ENCODE assay signal across 15 cellular contexts in genomic region chr1:163471766-163472165, GRCh38.
DNase-seq lines count a peak whose midpoint lies in the region; ATAC-seq and TF ChIP-seq lines count a peak whose summit lies in the region.
"Had no signal": no experiment of that assay in that cellular context is flagged by ENCODE, and none has a peak within 500 bp of the region (broad histone marks: within the 10 kb centered on the region; RNA-seq: fewer than 3 reads in every experiment).

No MANE protein-coding gene starts in this region.

- no peak overlapping the region for H2BK120ac ChIP-seq in mesenchymal stem cell (ENCODE audit: low read depth, low read length)

- intact Hi-C loops in colonic mucosa (cut with DNase I): no loop called here

- peak overlapping the region; percentile 69 for H3K4me2 ChIP-seq in mesenchymal stem cell (ENCODE audit: low read length, poor library complexity, severe bottlenecking)
- H3K4me2 ChIP-seq: GM23338 had no signal

- no peak overlapping the region for H2BK12ac ChIP-seq in mesenchymal stem cell (ENCODE audit: low read length in 2 of 2)

- H3K4me3 ChIP-seq in colonic mucosa (no peak overlapping the region), mesenchymal stem cell (ENCODE audit: insufficient read depth in 1 of 2, low read depth in 1 of 2, low read length in 2 of 2) (no peak overlapping the region)
- H3K4me3 ChIP-seq: GM12878, GM23338, MG63 had no signal

- H3K27ac ChIP-seq in colonic mucosa: peak overlapping the region; percentile 28
- peak overlapping the region; percentile 99 for H3K27ac ChIP-seq in mesenchymal stem cell (ENCODE audit: low read length, poor library complexity, severe bottlenecking)

- no peak for TF ChIP-seq CTCF in colonic mucosa (IDR thresholded peaks at IDR 0.05)

- DNase-seq in NCI-H128 (lab: John Stamatoyannopoulos, UW; ENCODE audit: unreplicated experiment) (peak; percentile 59), colonic mucosa (no peak), mesenchymal stem cell (no peak), T-helper 2 cell (no peak), SIG-M5 treated with dmso at 0.1 percent for 504 hours (lab: John Stamatoyannopoulos, UW; ENCODE audit: unreplicated experiment) (no peak)
- DNase-seq: BE2C; CD4-positive, alpha-beta T cell; GDM1; MG63; NCI-H1694 had no signal

- H4K91ac ChIP-seq in mesenchymal stem cell (ENCODE audit: low read length): no peak overlapping the region

- H3K27me3 ChIP-seq in colonic mucosa (no peaks in the 10 kb centered on the region), mesenchymal stem cell (ENCODE audit: control insufficient read depth in 1 of 2, insufficient read depth in 1 of 2, low read length in 2 of 2) (no peaks in the 10 kb centered on the region)

- no peaks in the 10 kb centered on the region for H3K36me3 ChIP-seq in colonic mucosa
- no peaks in the 10 kb centered on the region for H3K36me3 ChIP-seq in mesenchymal stem cell (ENCODE audit: control insufficient read depth in 1 of 2, insufficient read depth in 2 of 2, low read depth in 1 of 2, low read length in 2 of 2)
- H3K36me3 ChIP-seq: BE2C, MG63 had no signal

- no peak overlapping the region for H3K23ac ChIP-seq in mesenchymal stem cell (ENCODE audit: low read length in 2 of 2)

- H3K9ac ChIP-seq in colonic mucosa (ENCODE audit: low read depth in 2 of 2, low read length in 2 of 2) (no peak overlapping the region), mesenchymal stem cell (ENCODE audit: low read length) (no peak overlapping the region)

- ATAC-seq in HG03520 (IDR thresholded peaks at IDR 0.05; ENCODE audit: unreplicated experiment) (no peak), GM18517 (IDR thresholded peaks at IDR 0.05; ENCODE audit: unreplicated experiment) (no peak)
- ATAC-seq: GM12878, GM23338, HepG2 had no signal

- no peaks in the 10 kb centered on the region for H3K79me1 ChIP-seq in mesenchymal stem cell (replicated peaks; ENCODE audit: low read length, poor library complexity, severe bottlenecking)

- no peak overlapping the region for H4K8ac ChIP-seq in mesenchymal stem cell (ENCODE audit: low read length)

- H2AFZ ChIP-seq in mesenchymal stem cell (ENCODE audit: low read depth, low read length): no peak overlapping the region

- no peak overlapping the region for H3K18ac ChIP-seq in mesenchymal stem cell (ENCODE audit: low read depth in 1 of 2, low read length in 2 of 2)

- H3K4me1 ChIP-seq in colonic mucosa: no peaks in the 10 kb centered on the region
- no peaks in the 10 kb centered on the region for H3K4me1 ChIP-seq in mesenchymal stem cell (ENCODE audit: control insufficient read depth, insufficient read depth, low read depth, low read length)
- H3K4me1 ChIP-seq: BE2C had no signal

- H2AK5ac ChIP-seq in mesenchymal stem cell (ENCODE audit: low read length, severe bottlenecking): peak overlapping the region; percentile 20

- 94% methylated on average over 1 of the region's 3 CpGs for WGBS in mesenchymal stem cell

- no peak overlapping the region for H2BK15ac ChIP-seq in mesenchymal stem cell (ENCODE audit: low read depth, poor library complexity, severe bottlenecking)

- H3K14ac ChIP-seq in mesenchymal stem cell (ENCODE audit: low read length in 2 of 2): no peak overlapping the region

- H3K9me3 ChIP-seq in colonic mucosa (no peaks in the 10 kb centered on the region), mesenchymal stem cell (ENCODE audit: control insufficient read depth, low read length) (no peaks in the 10 kb centered on the region)
- H3K9me3 ChIP-seq: BE2C, MG63 had no signal

- peak overlapping the region; percentile 90 for H2BK5ac ChIP-seq in mesenchymal stem cell (ENCODE audit: low read depth, low read length, poor library complexity, severe bottlenecking)

- H3K4ac ChIP-seq in mesenchymal stem cell (ENCODE audit: low read depth in 1 of 2, low read length in 2 of 2): no peak overlapping the region
